ENCODE assay signal across 1 cellular context in genomic region chr12:27500546-27500945, GRCh38.
TF ChIP-seq lines count a peak whose summit lies in the region.

No MANE protein-coding gene starts in this region.

TF ChIP-seq in GM12878, 131 proteins besides CTCF, POLR2A, EP300 and RAD21 (continued from another document):
- TF ChIP-seq MTA3 (IDR thresholded peaks at IDR 0.05; ENCODE audit: borderline replicate concordance, low read length): no peak
